Comparison of ENCODE assay signal across 18 cellular contexts in the genomic region with DNA sequence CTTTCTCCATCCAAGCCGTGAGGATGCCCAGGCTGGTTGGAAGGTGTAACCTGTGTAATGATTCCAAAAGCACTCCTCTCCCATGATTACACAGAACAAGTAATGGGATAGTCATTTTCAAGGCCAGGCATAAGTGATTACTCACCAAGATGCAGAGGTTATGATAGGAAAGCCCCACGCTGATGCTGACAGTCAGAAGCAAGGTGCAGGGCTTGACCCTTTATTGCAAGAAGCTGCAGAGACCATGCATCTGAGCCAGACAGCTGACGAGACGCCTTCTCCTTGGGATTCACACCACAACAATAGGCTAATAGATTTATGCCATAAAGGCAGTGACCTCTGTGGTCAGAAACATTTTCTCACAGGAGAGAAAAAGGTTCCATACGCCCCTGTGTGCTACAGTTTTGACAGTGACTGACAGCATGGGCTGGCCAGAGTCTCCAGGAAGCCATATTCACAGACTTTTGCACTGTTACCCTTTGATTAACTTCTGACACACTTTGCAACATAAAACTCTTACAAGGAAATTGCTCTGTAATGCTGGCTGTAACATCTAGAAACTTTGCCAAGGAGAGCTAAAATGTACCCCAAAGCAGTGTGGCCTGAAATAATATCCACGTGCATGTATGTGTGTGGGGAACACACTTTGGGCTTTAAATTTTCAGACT.
A peak's percentile ranks its signal among the peaks of the same experiment; 100 is the strongest.
DNase-seq lines count a peak whose midpoint lies in the region; ATAC-seq, FAIRE-seq and TF ChIP-seq lines count a peak whose summit lies in the region.
"Had no signal": no experiment of that assay in that cellular context is flagged by ENCODE, and none has a peak within 500 bp of the region (broad histone marks: within the 10 kb centered on the region; RNA-seq: fewer than 3 reads in every experiment).

No MANE protein-coding gene starts in this region.

- dilution Hi-C loops in mammary epithelial cell (cut with HindIII; ENCODE audit: low sequenced_read_pairs), result no loop called here

- no peaks in the 10 kb centered on the region for H3K4me1 Mint-ChIP-seq in MCF 10A (ENCODE audit: insufficient read depth, unreplicated experiment)
- peaks cover 8% of the 10 kb centered on the region for H3K4me1 Mint-ChIP-seq in endodermal cell
- H3K4me1 Mint-ChIP-seq: CD4-positive, alpha-beta memory T cell had no signal

- H3K4me1 ChIP-seq in mammary epithelial cell (ENCODE audit: insufficient read depth, low read length) (peaks cover 14% of the 10 kb centered on the region), endodermal cell (ENCODE audit: control insufficient read depth, insufficient read depth, low read length) (peaks cover 4% of the 10 kb centered on the region), mucosa of descending colon (ENCODE audit: low read depth) (no peaks in the 10 kb centered on the region)
- H3K4me1 ChIP-seq: BE2C had no signal

- no peak overlapping the region for H3K9ac ChIP-seq in mammary epithelial cell (ENCODE audit: insufficient read depth, low read length)
- H3K9ac ChIP-seq in endodermal cell (ENCODE audit: extremely low read depth, low read length, poor library complexity, severe bottlenecking), result no peak overlapping the region

- intact Hi-C loops in mammary epithelial cell (cut with micrococcal nuclease), result no loop called here
- intact Hi-C loops in MCF 10A (cut with micrococcal nuclease), result no loop called here
- intact Hi-C loops in mucosa of descending colon (cut with DNase I, micrococcal nuclease), result no loop called here

- H3K4me2 ChIP-seq in mammary epithelial cell (ENCODE audit: insufficient read depth, low read depth, low read length), result no peak overlapping the region
- H3K4me2 ChIP-seq: PC-9 had no signal

- H4K20me1 ChIP-seq in mammary epithelial cell (ENCODE audit: insufficient read depth, low read length), result no peaks in the 10 kb centered on the region

- H3K9me3 ChIP-seq in mammary epithelial cell (replicated peaks; ENCODE audit: insufficient read depth, low read length), result no peaks in the 10 kb centered on the region
- H3K9me3 ChIP-seq in endodermal cell (ENCODE audit: control insufficient read depth, low read length), result peaks cover 6% of the 10 kb centered on the region
- H3K9me3 ChIP-seq in mucosa of descending colon, result no peaks in the 10 kb centered on the region
- H3K9me3 ChIP-seq: BE2C had no signal

- peak; percentile 64 for ATAC-seq in mucosa of descending colon
- ATAC-seq: K562 had no signal

- no peaks in the 10 kb centered on the region for H3K36me3 Mint-ChIP-seq in MCF 10A (ENCODE audit: insufficient read depth, unreplicated experiment)
- no peaks in the 10 kb centered on the region for H3K36me3 Mint-ChIP-seq in endodermal cell (ENCODE audit: low read depth)
- H3K36me3 Mint-ChIP-seq: CD4-positive, alpha-beta memory T cell had no signal

- in situ Hi-C loops in mammary epithelial cell (cut with MboI; ENCODE audit: low sequenced_read_pairs in 2 of 2), result no loop called here

- no peaks in the 10 kb centered on the region for H3K27me3 ChIP-seq in mammary epithelial cell (ENCODE audit: insufficient read depth, low read length)
- no peaks in the 10 kb centered on the region for H3K27me3 ChIP-seq in endodermal cell (ENCODE audit: control insufficient read depth, insufficient read depth, low read length, poor library complexity, severe bottlenecking)
- H3K27me3 ChIP-seq: BE2C had no signal

- no peak overlapping the region for H2AFZ ChIP-seq in mammary epithelial cell (ENCODE audit: low read depth, low read length)
- H2AFZ ChIP-seq: PC-9 had no signal

- no peaks in the 10 kb centered on the region for H3K9me3 Mint-ChIP-seq in MCF 10A (ENCODE audit: unreplicated experiment)
- no peaks in the 10 kb centered on the region for H3K9me3 Mint-ChIP-seq in endodermal cell

- TF ChIP-seq CTCF in mammary epithelial cell (conservative IDR thresholded peaks at IDR 0.05 in 1 of 2, IDR thresholded peaks at IDR 0.05 in 1 of 2; ENCODE audit: extremely low read depth in 1 of 2, insufficient read depth in 1 of 2, low read depth in 1 of 2, low read length in 2 of 2) (no peak), MCF 10A (IDR thresholded peaks at IDR 0.05; ENCODE audit: unreplicated experiment) (no peak), endodermal cell (conservative IDR thresholded peaks at IDR 0.05) (no peak), mucosa of descending colon (IDR thresholded peaks at IDR 0.05) (no peak)

- H3K27ac Mint-ChIP-seq in MCF 10A (ENCODE audit: low read depth, unreplicated experiment), result no peak overlapping the region
- no peak overlapping the region for H3K27ac Mint-ChIP-seq in endodermal cell
- H3K27ac Mint-ChIP-seq: CD4-positive, alpha-beta memory T cell had no signal

- H3K27me3 Mint-ChIP-seq in MCF 10A (ENCODE audit: insufficient read depth, unreplicated experiment) (no peaks in the 10 kb centered on the region), endodermal cell (ENCODE audit: insufficient read depth) (no peaks in the 10 kb centered on the region)
- H3K27me3 Mint-ChIP-seq: CD4-positive, alpha-beta memory T cell had no signal

- H3K4me3 ChIP-seq in mammary epithelial cell (replicated peaks in 1 of 3; ENCODE audit: insufficient read depth in 1 of 3, low read depth in 2 of 3, low read length in 3 of 3) (no peak overlapping the region), endodermal cell (ENCODE audit: low read length) (no peak overlapping the region), mucosa of descending colon (no peak overlapping the region)
- H3K4me3 ChIP-seq: K562, PC-9 had no signal

- POLR2A ChIA-PET in MCF 10A (lab: Yijun Ruan, JAX), result interaction anchor here (0.6 kb wide), 1 partner anchor 21 kb away, joined by 3 read pairs; no protein-coding TSS in a partner anchor

- H3K4me3 Mint-ChIP-seq in MCF 10A (ENCODE audit: unreplicated experiment), result no peak overlapping the region
- H3K4me3 Mint-ChIP-seq in endodermal cell, result no peak overlapping the region
- H3K4me3 Mint-ChIP-seq: CD4-positive, alpha-beta memory T cell had no signal

- BruUV-seq in mammary epithelial cell (replicated peaks; lab: Mats Ljungman, UMichigan), result no TSS peak
- BruUV-seq in MCF 10A (replicated peaks; lab: Mats Ljungman, UMichigan), result no TSS peak

- DNase-seq in mammary epithelial cell (peak; percentile 73), MCF 10A (ENCODE audit: unreplicated experiment) (no peak), endodermal cell (no peak), mucosa of descending colon (peak in 1 of 3 donors; percentile 30), RCC 7860 (ENCODE audit: low spot score) (no peak), NCI-H69 (lab: John Stamatoyannopoulos, UW) (no peak)
- no peak for DNase-seq in effector CD8-positive, alpha-beta T cell (lab: John Stamatoyannopoulos, UW)
- no peak for DNase-seq in activated T-cell treated with anti-CD3 and anti-CD28 coated beads, Interleukin-2, amount 50 U/mL, for 48 hours
- DNase-seq: BE2C; CD4-positive, alpha-beta memory T cell; DMS79; H7; NCI-H1417 treated with DMSO at 0.1 percent for 48 hours; NCI-H1930; NCI-H774 had no signal

- 14% methylated on average over 6 of the region's 6 CpGs for WGBS in mammary epithelial cell (ENCODE audit: low coverage, missing lambda C conversion rate)
- WGBS in endodermal cell (ENCODE audit: insufficient coverage in 1 of 2, insufficient read length in 1 of 2), 2 experiments, result 51 to 92% methylated on average over 4 to 6 of the region's 6 CpGs

- no peaks in the 10 kb centered on the region for H3K79me2 ChIP-seq in mammary epithelial cell (ENCODE audit: insufficient read depth, low read length)

- H3K27ac ChIP-seq in mammary epithelial cell (ENCODE audit: insufficient read depth, low read depth, low read length), result no peak overlapping the region
- H3K27ac ChIP-seq in endodermal cell (ENCODE audit: low read depth, low read length), result peak overlapping the region; percentile 82
- H3K27ac ChIP-seq: 22Rv1, PC-9 had no signal

- H3K36me3 ChIP-seq in mammary epithelial cell (ENCODE audit: insufficient read depth, low read length) (no peaks in the 10 kb centered on the region), endodermal cell (ENCODE audit: control insufficient read depth, insufficient read depth, low read length) (no peaks in the 10 kb centered on the region), mucosa of descending colon (ENCODE audit: low read depth) (no peaks in the 10 kb centered on the region)
- H3K36me3 ChIP-seq: BE2C had no signal

- CTCF ChIA-PET in mammary epithelial cell (lab: Charles Lee; ENCODE audit: low non-redundant PET) (no interaction called here), MCF 10A (lab: Yijun Ruan, JAX) (interaction anchor here (0.6 to 0.7 kb wide), 2 partner anchors 237 to 250 kb away, joined by 3 to 4 read pairs; no protein-coding TSS in a partner anchor)

- no peak for FAIRE-seq in RCC 7860 (lab: Jason Lieb, UNC)
- FAIRE-seq: K562 had no signal
